In genomic region chr10:17453035-17453376, GRCh38 we compare ENCODE assay signal across 11 cellular contexts. TPM values are rescaled to one million over a fixed set of nuclear protein-coding genes. Genes with fewer than 3 reads are reported as not detected.
DNase-seq lines count a peak whose midpoint lies in the region; ATAC-seq and TF ChIP-seq lines count a peak whose summit lies in the region.
"Had no signal": no experiment of that assay in that cellular context is flagged by ENCODE, and none has a peak within 500 bp of the region (broad histone marks: within the 10 kb centered on the region; RNA-seq: fewer than 3 reads in every experiment).

No MANE protein-coding gene starts in this region.

- H3F3A ChIP-seq in SK-N-SH (replicated peaks; ENCODE audit: insufficient read depth) = peaks cover 5% of the 10 kb centered on the region

- H3K27ac Mint-ChIP-seq in activated B cell treated with CpG ODN at 0.5 μM for 24 hours = no peak overlapping the region

- intact Hi-C loops in activated B cell treated with CpG ODN at 0.5 μM for 24 hours (cut with micrococcal nuclease) = no loop called here

- H3K36me3 ChIP-seq in SK-N-SH (replicated peaks in 1 of 2; ENCODE audit: control insufficient read depth in 1 of 2, insufficient read depth in 2 of 2, low read length in 1 of 2) (no peaks in the 10 kb centered on the region), hepatocyte (replicated peaks; ENCODE audit: insufficient read depth, low read depth) (no peaks in the 10 kb centered on the region), skeletal muscle satellite cell (ENCODE audit: insufficient read depth, low read length) (no peaks in the 10 kb centered on the region)

- H2AFZ ChIP-seq in SK-N-SH (ENCODE audit: low read depth) (peak overlapping the region; percentile 81; the same call in 1 of the 2 replicates), hepatocyte (peak overlapping the region; percentile 78)

- peak overlapping the region; percentile 51 to 54; a peak in 3 of 4 replicates for H3K4me3 ChIP-seq in SK-N-SH (ENCODE audit: low read depth in 2 of 2, low read length in 1 of 2)
- no peak overlapping the region for H3K4me3 ChIP-seq in hepatocyte
- peak overlapping the region; percentile 68 for H3K4me3 ChIP-seq in skeletal muscle satellite cell (ENCODE audit: low read length)
- H3K4me3 ChIP-seq: GM12878 had no signal

- no peaks in the 10 kb centered on the region for H3K27me3 ChIP-seq in SK-N-SH (ENCODE audit: insufficient read depth)
- H3K27me3 ChIP-seq in hepatocyte = peaks cover 49% of the 10 kb centered on the region
- peaks cover 9% of the 10 kb centered on the region for H3K27me3 ChIP-seq in skeletal muscle satellite cell (ENCODE audit: control insufficient read depth, insufficient read depth, low read length)

- H3K9ac ChIP-seq in SK-N-SH (no peak overlapping the region), skeletal muscle satellite cell (ENCODE audit: low read depth, low read length) (no peak overlapping the region)

- H3K27me3 Mint-ChIP-seq in activated B cell treated with CpG ODN at 0.5 μM for 24 hours = peaks cover 49% of the 10 kb centered on the region

- TF ChIP-seq RAD21 in SK-N-SH (IDR thresholded peaks at IDR 0.05; ENCODE audit: low read length) = no peak

- CTCF ChIA-PET in SK-N-SH (lab: Yijun Ruan, JAX) = interaction anchor here (1.1 to 2.4 kb wide), 3 partner anchors 8 to 22 kb away, joined by 3 to 6 read pairs (median 3); no protein-coding TSS in a partner anchor
- CTCF ChIA-PET in activated B cell treated with CpG ODN at 0.5 μM for 24 hours (lab: Charles Lee) = no interaction called here

- peaks cover 5% of the 10 kb centered on the region for H3K9me3 Mint-ChIP-seq in activated B cell treated with CpG ODN at 0.5 μM for 24 hours

- peak overlapping the region; percentile 83 for H3K4me2 ChIP-seq in SK-N-SH
- peak overlapping the region; percentile 98 for H3K4me2 ChIP-seq in hepatocyte
- peak overlapping the region; percentile 98 for H3K4me2 ChIP-seq in skeletal muscle satellite cell (ENCODE audit: low read length)

- ATAC-seq in SK-N-SH treated with all-trans-retinoic acid at 6 μM for 48 hours (no peak), activated B cell treated with CpG ODN at 0.5 μM for 24 hours (ENCODE audit: low read depth) (no peak), GM21390 (IDR thresholded peaks at IDR 0.05; ENCODE audit: unreplicated experiment) (no peak)

- TF ChIP-seq CTCF in SK-N-SH (IDR thresholded peaks at IDR 0.05) (no peak), activated B cell treated with CpG ODN at 0.5 μM for 24 hours (IDR thresholded peaks at IDR 0.05) (no peak), hepatocyte (IDR thresholded peaks at IDR 0.05; ENCODE audit: poor library complexity) (no peak)

- H3K4me1 Mint-ChIP-seq in activated B cell treated with CpG ODN at 0.5 μM for 24 hours = peaks cover 17% of the 10 kb centered on the region

- H3K27ac ChIP-seq in SK-N-SH (ENCODE audit: low read depth in 2 of 2, low read length in 1 of 2) (no peak overlapping the region), hepatocyte (no peak overlapping the region)
- H3K27ac ChIP-seq: 22Rv1 had no signal

- peak overlapping the region; percentile 32 for H3K4me3 Mint-ChIP-seq in activated B cell treated with CpG ODN at 0.5 μM for 24 hours

- H3K4me1 ChIP-seq in SK-N-SH (ENCODE audit: control insufficient read depth in 1 of 2, insufficient read depth in 2 of 2, low read depth in 1 of 2, low read length in 1 of 2) (peaks cover 0 to 5% of the 10 kb centered on the region in 2 experiments; a peak in 2 of 4 replicates), hepatocyte (ENCODE audit: insufficient read depth) (peaks cover 8% of the 10 kb centered on the region), skeletal muscle satellite cell (ENCODE audit: control insufficient read depth, insufficient read depth, low read length) (peaks cover 7% of the 10 kb centered on the region)

- POLR2A ChIA-PET in SK-N-SH (lab: Yijun Ruan, JAX) = no interaction called here
- POLR2A ChIA-PET in activated B cell treated with CpG ODN at 0.5 μM for 24 hours (lab: Charles Lee) = no interaction called here

- H3K9me3 ChIP-seq in SK-N-SH = no peaks in the 10 kb centered on the region; the same call in none of the 2 replicates
- H3K9me3 ChIP-seq in hepatocyte (ENCODE audit: low read depth) = no peaks in the 10 kb centered on the region
- peaks cover 9% of the 10 kb centered on the region for H3K9me3 ChIP-seq in skeletal muscle satellite cell (replicated peaks; ENCODE audit: low read length)

- DNase-seq in SK-N-SH = no peak
- no peak for DNase-seq in activated B cell treated with CpG ODN at 0.5 μM for 24 hours
- no peak for DNase-seq in hepatocyte (ENCODE audit: low spot score)
- no peak for DNase-seq in activated effector memory CD4-positive, alpha-beta T cell treated with anti-CD3 and anti-CD28 coated beads, Interleukin-2, amount 50 U/mL, for 16 hours
- no peak for DNase-seq in inferior parietal cortex (ENCODE audit: extremely low spot score)
- DNase-seq: NCI-H1092 had no signal

- no peaks in the 10 kb centered on the region for H3K36me3 Mint-ChIP-seq in activated B cell treated with CpG ODN at 0.5 μM for 24 hours (ENCODE audit: low read depth)

- WGBS in SK-N-SH (ENCODE audit: low lambda C conversion rate) = 20% methylated on average over 6 of the region's 7 CpGs
- WGBS in hepatocyte (ENCODE audit: low lambda C conversion rate, missing lambda C conversion rate) = 8% methylated on average over 3 of the region's 7 CpGs

- H3K79me2 ChIP-seq in SK-N-SH (ENCODE audit: insufficient read depth) (no peaks in the 10 kb centered on the region), hepatocyte (no peaks in the 10 kb centered on the region)

- no peak for TF ChIP-seq EP300 in SK-N-SH (IDR thresholded peaks at IDR 0.05; ENCODE audit: borderline replicate concordance in 1 of 2, low read depth in 1 of 2, low read length in 1 of 2)

- no peaks in the 10 kb centered on the region for H4K20me1 ChIP-seq in SK-N-SH (ENCODE audit: insufficient read depth)
- H4K20me1 ChIP-seq in hepatocyte (ENCODE audit: insufficient read depth, poor library complexity, severe bottlenecking) = no peaks in the 10 kb centered on the region

- H3K9me2 ChIP-seq in SK-N-SH = no peaks in the 10 kb centered on the region
- H3K9me2 ChIP-seq in hepatocyte (replicated peaks; ENCODE audit: insufficient read depth) = no peaks in the 10 kb centered on the region

TF ChIP-seq in SK-N-SH, 30 proteins besides CTCF, POLR2A, EP300 and RAD21 (continues in another document):
- TF ChIP-seq USF2 (IDR thresholded peaks at IDR 0.05; ENCODE audit: borderline replicate concordance, low read depth, low read length) (no peak), RXRA (IDR thresholded peaks at IDR 0.05; ENCODE audit: borderline replicate concordance, low read depth) (no peak), YY1 (IDR thresholded peaks at IDR 0.05; ENCODE audit: low read depth) (no peak), EZH2phosphoT487 (IDR thresholded peaks at IDR 0.05; ENCODE audit: borderline replicate concordance, low read depth) (no peak), SMC3 (IDR thresholded peaks at IDR 0.05; ENCODE audit: low read depth, low read length) (no peak), PBX3 (IDR thresholded peaks at IDR 0.05) (no peak)

TF ChIP-seq in SK-N-SH treated with all-trans-retinoic acid at 6 μM for 48 hours, 23 proteins besides CTCF, POLR2A, EP300 and RAD21 (continues in another document):
- TF ChIP-seq OSR1 (CRISPR knock-in tag; IDR thresholded peaks at IDR 0.05) (no peak), TCF4 (CRISPR knock-in tag; IDR thresholded peaks at IDR 0.05; ENCODE audit: borderline replicate concordance) (no peak), CSDC2 (CRISPR knock-in tag; IDR thresholded peaks at IDR 0.05) (no peak), TSHZ2 (CRISPR knock-in tag; IDR thresholded peaks at IDR 0.05) (no peak), ESRRG (CRISPR knock-in tag; IDR thresholded peaks at IDR 0.05) (no peak), CSRNP3 (CRISPR knock-in tag; IDR thresholded peaks at IDR 0.05) (no peak), TOX (CRISPR knock-in tag; IDR thresholded peaks at IDR 0.05; ENCODE audit: borderline replicate concordance) (no peak)

RNA-seq across cellular contexts. Expression of gene ST8SIA6, which starts 1.4 kb away (rescaled TPM):
- polyA plus RNA-seq in SK-N-SH (2012; rRNA removed) (0.03 TPM in 1 of 2 replicates, not detected in the other), hepatocyte (0.10 and 0.94 TPM in 2 replicates)
- 0.03 TPM in 1 of 2 replicates, not detected in the other for polyA plus RNA-seq in SK-N-SH (2012; cell fraction: cytosol; rRNA removed)
- polyA plus RNA-seq in SK-N-SH (2012; cell fraction: nucleus; rRNA removed) = not detected in 2 replicates
- total RNA-seq in activated B cell treated with CpG ODN at 0.5 μM for 24 hours (0.13 TPM in 1 of 2 replicates, not detected in the other), hepatocyte (0.24 TPM in 1 of 2 replicates, not detected in the other)
- total RNA-seq in skeletal muscle satellite cell (2012; rRNA removed) = not detected in 2 replicates
- total RNA-seq: GM12878 had no signal
